ENCODE assay signal across 8 cellular contexts in the genomic region with DNA sequence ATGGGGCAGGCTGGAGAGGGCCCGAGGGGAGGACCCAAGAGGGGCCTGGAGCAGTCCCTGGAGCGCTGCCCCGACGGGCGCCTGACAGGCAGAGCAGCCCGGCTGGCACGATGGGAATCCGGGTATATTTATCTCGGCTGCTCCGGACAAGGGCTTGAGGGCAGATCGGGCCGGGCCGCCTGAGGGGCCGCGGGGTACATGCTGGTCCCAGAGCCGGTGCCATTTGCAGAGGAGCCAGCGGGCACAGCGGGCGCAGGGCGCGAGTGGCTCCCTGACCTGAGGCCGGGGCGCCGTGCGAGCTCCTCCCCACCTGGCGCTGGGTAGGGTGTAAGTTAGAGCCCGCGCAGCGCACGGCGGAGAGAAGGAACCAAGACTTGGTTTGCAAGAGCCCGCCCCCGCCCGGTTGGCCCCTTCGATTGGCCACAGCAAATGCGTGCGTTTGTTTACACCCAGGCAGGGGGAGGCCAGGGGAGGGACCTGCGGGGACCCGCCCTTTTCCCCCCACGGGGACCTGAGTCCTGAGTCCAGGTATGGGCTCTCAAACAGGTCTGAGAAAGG. TPM values are rescaled to one million over a fixed set of nuclear protein-coding genes. Genes with fewer than 3 reads are reported as not detected.
DNase-seq lines count a peak whose midpoint lies in the region; ATAC-seq and TF ChIP-seq lines count a peak whose summit lies in the region.
"Had no signal": no experiment of that assay in that cellular context is flagged by ENCODE, and none has a peak within 500 bp of the region (broad histone marks: within the 10 kb centered on the region; RNA-seq: fewer than 3 reads in every experiment).

No MANE protein-coding gene starts in this region.

- ATAC-seq in activated T-cell treated with anti-CD3 and anti-CD28 coated beads, Interleukin-2, amount 50 U/mL, for 72 hours (replicated peaks in 1 of 2): peak; percentile 68 to 71
- no peak for ATAC-seq in GM21576 (IDR thresholded peaks at IDR 0.05; ENCODE audit: unreplicated experiment)
- no peak for ATAC-seq in GM21381 (IDR thresholded peaks at IDR 0.05; ENCODE audit: unreplicated experiment)

- no peaks in the 10 kb centered on the region for H3K9me3 Mint-ChIP-seq in activated T-cell treated with anti-CD3 and anti-CD28 coated beads, Interleukin-2, amount 50 U/mL, for 72 hours

- H3K27me3 Mint-ChIP-seq in activated T-cell treated with anti-CD3 and anti-CD28 coated beads, Interleukin-2, amount 50 U/mL, for 72 hours (ENCODE audit: low read depth): peaks cover 32% of the 10 kb centered on the region

- H3K36me3 Mint-ChIP-seq in activated T-cell treated with anti-CD3 and anti-CD28 coated beads, Interleukin-2, amount 50 U/mL, for 72 hours (ENCODE audit: insufficient read depth in 2 of 2): no peaks in the 10 kb centered on the region

- no peak overlapping the region for H3K27ac Mint-ChIP-seq in activated T-cell treated with anti-CD3 and anti-CD28 coated beads, Interleukin-2, amount 50 U/mL, for 72 hours

- DNase-seq in NCI-H146 treated with DMSO at 0.1 percent for 48 hours (lab: John Stamatoyannopoulos, UW; ENCODE audit: unreplicated experiment) (peak; percentile 8), hypothalamus (lab: John Stamatoyannopoulos, UW) (peak in 27 of 51 donors; percentile 16 to 64 (median 34)), erythroblast (lab: John Stamatoyannopoulos, UW) (no peak)
- peak; percentile 46 to 48 for DNase-seq in activated T-cell treated with anti-CD3 and anti-CD28 coated beads, Interleukin-2, amount 50 U/mL, for 72 hours
- peak; percentile 63 for DNase-seq in stimulated activated CD4-positive, alpha-beta T cell treated with anti-CD3 and anti-CD28 coated beads, Interleukin-15, amount 100 ng/mL, for 24 hours

- no peak for TF ChIP-seq POLR2A in erythroblast (IDR thresholded peaks at IDR 0.05; ENCODE audit: low read length)

- H3K4me3 Mint-ChIP-seq in activated T-cell treated with anti-CD3 and anti-CD28 coated beads, Interleukin-2, amount 50 U/mL, for 72 hours: peak overlapping the region; percentile 55 to 61

- H3K4me1 Mint-ChIP-seq in activated T-cell treated with anti-CD3 and anti-CD28 coated beads, Interleukin-2, amount 50 U/mL, for 72 hours (ENCODE audit: low read depth): no peaks in the 10 kb centered on the region

RNA-seq across cellular contexts. Expression of a gene that starts 0.7 kb away (rescaled TPM):
- total RNA-seq in activated T-cell treated with anti-CD3 and anti-CD28 coated beads, Interleukin-2, amount 50 U/mL, for 72 hours: not detected
- total RNA-seq: HT1080 had no signal

RNA-seq across cellular contexts. Expression of a gene that starts 14.4 kb away (rescaled TPM):
- total RNA-seq in activated T-cell treated with anti-CD3 and anti-CD28 coated beads, Interleukin-2, amount 50 U/mL, for 72 hours: not detected
- total RNA-seq: HT1080 had no signal

RNA-seq across cellular contexts. Expression of a gene that starts 30.2 kb away (rescaled TPM):
- total RNA-seq in activated T-cell treated with anti-CD3 and anti-CD28 coated beads, Interleukin-2, amount 50 U/mL, for 72 hours: 100 to 1,000 TPM; 263 to 272 TPM

RNA-seq across cellular contexts. Expression of a gene that starts 50.7 kb away (rescaled TPM):
- total RNA-seq in activated T-cell treated with anti-CD3 and anti-CD28 coated beads, Interleukin-2, amount 50 U/mL, for 72 hours: under 1 TPM in 1 of 2 donors, not detected in 1; 0.25 TPM

Comparison
In these comparisons a context has a peak if more than half of its experiments do, and no peak if none do; other contexts are left out.
1. DNase-seq: peak in NCI-H146 treated with DMSO at 0.1 percent for 48 hours (single experiment), activated T-cell treated with anti-CD3 and anti-CD28 coated beads, Interleukin-2, amount 50 U/mL, for 72 hours (2 of 2), hypothalamus (27 of 51) and stimulated activated CD4-positive, alpha-beta T cell treated with anti-CD3 and anti-CD28 coated beads, Interleukin-15, amount 100 ng/mL, for 24 hours (single experiment); none in erythroblast (0 of 2).
2. ATAC-seq: peak in activated T-cell treated with anti-CD3 and anti-CD28 coated beads, Interleukin-2, amount 50 U/mL, for 72 hours (2 of 2); none in GM21576 (single experiment) and GM21381 (single experiment).